1 cellular context compared by ENCODE assay signal in genomic region chr16:2211923-2212347, GRCh38.
TF ChIP-seq lines count a peak whose summit lies in the region.

No MANE protein-coding gene starts in this region.

TF ChIP-seq in HCT116, 20 proteins besides CTCF, POLR2A, EP300 and RAD21 (continued from another document):
- TF ChIP-seq REST (IDR thresholded peaks at IDR 0.05; ENCODE audit: low read depth) (no peak), SP1 (IDR thresholded peaks at IDR 0.05; ENCODE audit: low read depth) (no peak), SIN3A (IDR thresholded peaks at IDR 0.05; ENCODE audit: low read depth) (no peak), EZH2phosphoT487 (IDR thresholded peaks at IDR 0.05; ENCODE audit: borderline replicate concordance) (no peak), SRF (IDR thresholded peaks at IDR 0.05; ENCODE audit: low read depth) (no peak), CBX3 (IDR thresholded peaks at IDR 0.05; ENCODE audit: low read depth) (no peak)
- TF ChIP-seq, protein P1, sequence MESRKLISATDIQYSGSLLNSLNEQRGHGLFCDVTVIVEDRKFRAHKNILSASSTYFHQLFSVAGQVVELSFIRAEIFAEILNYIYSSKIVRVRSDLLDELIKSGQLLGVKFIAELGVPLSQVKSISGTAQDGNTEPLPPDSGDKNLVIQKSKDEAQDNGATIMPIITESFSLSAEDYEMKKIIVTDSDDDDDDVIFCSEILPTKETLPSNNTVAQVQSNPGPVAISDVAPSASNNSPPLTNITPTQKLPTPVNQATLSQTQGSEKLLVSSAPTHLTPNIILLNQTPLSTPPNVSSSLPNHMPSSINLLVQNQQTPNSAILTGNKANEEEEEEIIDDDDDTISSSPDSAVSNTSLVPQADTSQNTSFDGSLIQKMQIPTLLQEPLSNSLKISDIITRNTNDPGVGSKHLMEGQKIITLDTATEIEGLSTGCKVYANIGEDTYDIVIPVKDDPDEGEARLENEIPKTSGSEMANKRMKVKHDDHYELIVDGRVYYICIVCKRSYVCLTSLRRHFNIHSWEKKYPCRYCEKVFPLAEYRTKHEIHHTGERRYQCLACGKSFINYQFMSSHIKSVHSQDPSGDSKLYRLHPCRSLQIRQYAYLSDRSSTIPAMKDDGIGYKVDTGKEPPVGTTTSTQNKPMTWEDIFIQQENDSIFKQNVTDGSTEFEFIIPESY (IDR thresholded peaks at IDR 0.05; ENCODE audit: extremely low read depth, insufficient replicate concordance, low read length), result no peak
